In genomic region chr10:132389631-132390454, GRCh38 we compare ENCODE assay signal across 13 cellular contexts. TPM values are rescaled to one million over a fixed set of nuclear protein-coding genes. Genes with fewer than 3 reads are reported as not detected.
DNase-seq lines count a peak whose midpoint lies in the region; ATAC-seq and TF ChIP-seq lines count a peak whose summit lies in the region.
"Had no signal": no experiment of that assay in that cellular context is flagged by ENCODE, and none has a peak within 500 bp of the region (broad histone marks: within the 10 kb centered on the region; RNA-seq: fewer than 3 reads in every experiment).

No MANE protein-coding gene starts in this region.

- TF ChIP-seq POLR2A in suprapubic skin (IDR thresholded peaks at IDR 0.05), result no peak

- TF ChIP-seq EP300 in suprapubic skin (IDR thresholded peaks at IDR 0.05), result no peak

- H3K9me3 ChIP-seq in suprapubic skin, result no peaks in the 10 kb centered on the region
- H3K9me3 ChIP-seq: breast epithelium, neutrophil had no signal

- intact Hi-C loops in left cardiac atrium (cut with DNase I), result loop anchor here in 1 of 2 donors (2.0 to 10.0 kb wide), 2 partner anchors 63 to 255 kb away; no protein-coding TSS in a partner anchor

- ATAC-seq in left cardiac atrium (no peak), GM19395 (IDR thresholded peaks at IDR 0.05; ENCODE audit: unreplicated experiment) (no peak)

- H3K27me3 ChIP-seq in suprapubic skin, result no peaks in the 10 kb centered on the region
- H3K27me3 ChIP-seq: breast epithelium had no signal

- H3K4me3 ChIP-seq in suprapubic skin, result no peak overlapping the region

- H3K27ac ChIP-seq in suprapubic skin, result no peak overlapping the region
- H3K27ac ChIP-seq: neutrophil had no signal

- DNase-seq in activated gamma-delta T cell treated with Interleukin-2 at 50 U/mL for 16 hours (peak; percentile 2), activated gamma-delta T cell (lab: John Stamatoyannopoulos, UW) (no peak), NCI-H510A treated with DMSO at 0.1 percent for 48 hours (lab: John Stamatoyannopoulos, UW) (peak; percentile 48), left cardiac atrium (peak; percentile 20), suprapubic skin (ENCODE audit: low spot score in 2 of 2) (peak; percentile 64 to 77)
- no peak for DNase-seq in stimulated activated naive CD4-positive, alpha-beta T cell (lab: John Stamatoyannopoulos, UW)
- DNase-seq in stimulated activated CD4-positive, alpha-beta T cell treated with anti-CD3 and anti-CD28 coated beads, Interleukin-12 subunit alpha, Interleukin-12 subunit beta, amount 100 ng/mL, for 4 hours, result no peak
- DNase-seq: activated B cell treated with CpG ODN at 0.5 μM for 24 hours, HFFc6, NCI-H774 had no signal

- WGBS in suprapubic skin, result 72% methylated on average over 8 of the region's 15 CpGs

- H3K36me3 ChIP-seq in suprapubic skin, result no peaks in the 10 kb centered on the region
- H3K36me3 ChIP-seq: breast epithelium, neutrophil had no signal

- TF ChIP-seq CTCF in suprapubic skin (IDR thresholded peaks at IDR 0.05), result no peak

- H3K4me1 ChIP-seq in suprapubic skin, result peaks cover 20% of the 10 kb centered on the region

RNA-seq across cellular contexts. Expression of gene PWWP2B, which starts 7.2 kb away (rescaled TPM):
- total RNA-seq in left cardiac atrium (10 to 100 TPM; 11.8 to 12.7 TPM), suprapubic skin (10 to 100 TPM; 15.2 to 19.4 (median 18.3) TPM)

RNA-seq across cellular contexts. Expression of gene LRRC27, which starts 57.9 kb away (rescaled TPM):
- total RNA-seq in left cardiac atrium (1 to 10 TPM; 3.7 to 4.4 TPM), suprapubic skin (10 to 100 TPM in 1 of 4 donors, 1 to 10 TPM in 3; 6.6 to 13.1 (median 7.1) TPM)

Comparison
In these comparisons a context has a peak if more than half of its experiments do, and no peak if none do; other contexts are left out.
1. DNase-seq: peak in activated gamma-delta T cell treated with Interleukin-2 at 50 U/mL for 16 hours (single experiment), NCI-H510A treated with DMSO at 0.1 percent for 48 hours (single experiment), left cardiac atrium (single experiment) and suprapubic skin (2 of 2); none in activated gamma-delta T cell (single experiment), stimulated activated naive CD4-positive, alpha-beta T cell (0 of 6) and stimulated activated CD4-positive, alpha-beta T cell treated with anti-CD3 and anti-CD28 coated beads, Interleukin-12 subunit alpha, Interleukin-12 subunit beta, amount 100 ng/mL, for 4 hours (single experiment).